ENCODE assay signal across 31 cellular contexts in genomic region chr9:114312513-114312875, GRCh38. TPM values are rescaled to one million over a fixed set of nuclear protein-coding genes. Genes with fewer than 3 reads are reported as not detected.
DNase-seq lines count a peak whose midpoint lies in the region; ATAC-seq and TF ChIP-seq lines count a peak whose summit lies in the region.
"Had no signal": no experiment of that assay in that cellular context is flagged by ENCODE, and none has a peak within 500 bp of the region (broad histone marks: within the 10 kb centered on the region; RNA-seq: fewer than 3 reads in every experiment).

No MANE protein-coding gene starts in this region.

- 69 to 84% methylated on average over 8 of the region's 8 CpGs for WGBS in body of pancreas, 2 donors

- no peak for TF ChIP-seq CTCF in body of pancreas (IDR thresholded peaks at IDR 0.05)
- no peak for TF ChIP-seq CTCF in neural crest cell (conservative IDR thresholded peaks at IDR 0.05)
- TF ChIP-seq CTCF in BE2C (IDR thresholded peaks at IDR 0.05; ENCODE audit: low read depth, low read length), result no peak

- no peak overlapping the region for H3K27ac Mint-ChIP-seq in activated T-cell treated with anti-CD3 and anti-CD28 coated beads, Interleukin-2, amount 50 U/mL, for 24 hours
- peak overlapping the region; percentile 8 for H3K27ac Mint-ChIP-seq in neural crest cell (ENCODE audit: unreplicated experiment)
- H3K27ac Mint-ChIP-seq: activated CD4-positive, alpha-beta T cell treated with anti-CD3 and anti-CD28 coated beads, Interleukin-2, amount 10 ng/mL, durations not matched to agents 24 days and 14 days; activated naive CD8-positive, alpha-beta T cell; CD4-positive, alpha-beta T cell; effector memory CD8-positive, alpha-beta T cell; progenitor cell of endocrine pancreas had no signal

- DNase-seq in activated T-cell treated with anti-CD3 and anti-CD28 coated beads, Interleukin-2, amount 50 U/mL, for 24 hours, result peak; percentile 3
- DNase-seq in activated T-cell treated with anti-CD3 and anti-CD28 coated beads, Interleukin-2, amount 50 U/mL, for 1 hour, result no peak
- DNase-seq in body of pancreas, result peak in 3 of 4 donors; percentile 1 to 3 (median 3)
- no peak for DNase-seq in neural crest cell (ENCODE audit: low read depth, low spot score)
- DNase-seq in ureter (ENCODE audit: low spot score), result peak; percentile 30
- DNase-seq in stimulated activated naive CD8-positive, alpha-beta T cell treated with anti-CD3 and anti-CD28 coated beads, Interleukin-15, Interleukin-2, amounts not matched to agents 100 U/mL and 50 U/mL, for 24 hours, result no peak
- DNase-seq in BE2C, result no peak
- DNase-seq: activated CD4-positive, alpha-beta T cell treated with anti-CD3 and anti-CD28 coated beads, Interleukin-2, amount 10 ng/mL, durations not matched to agents 24 days and 14 days; anterior cingulate cortex; CD4-positive, alpha-beta T cell; cortex of kidney; effector memory CD8-positive, alpha-beta T cell; GF-D8; IMR-90; left ventricle myocardium superior; NCI-H1694; NCI-H446; NCI-H748 treated with DMSO at 0.1 percent for 48 hours; stimulated activated CD4-positive, alpha-beta T cell treated with anti-CD3 and anti-CD28 coated beads, Interleukin-4, amount 100 ng/mL, for 1 hour; SW 1271 had no signal

- ATAC-seq in body of pancreas, result no peak
- ATAC-seq in stimulated activated naive CD8-positive, alpha-beta T cell treated with anti-CD3 and anti-CD28 coated beads, Interleukin-15, Interleukin-2, amounts not matched to agents 100 U/mL and 50 U/mL, for 24 hours, result no peak
- no peak for ATAC-seq in GM21367 (IDR thresholded peaks at IDR 0.05; ENCODE audit: unreplicated experiment)
- ATAC-seq: effector memory CD8-positive, alpha-beta T cell; HCT116; left ventricle myocardium superior; right lobe of liver had no signal

- H3K27me3 ChIP-seq in body of pancreas (no peaks in the 10 kb centered on the region), BE2C (no peaks in the 10 kb centered on the region)
- H3K27me3 ChIP-seq: neutrophil, right lobe of liver, upper lobe of left lung had no signal

- no peaks in the 10 kb centered on the region for H3K9me3 ChIP-seq in body of pancreas
- H3K9me3 ChIP-seq in BE2C, result no peaks in the 10 kb centered on the region
- H3K9me3 ChIP-seq: neutrophil, right lobe of liver, upper lobe of left lung had no signal

- no peak for TF ChIP-seq POLR2A in body of pancreas (IDR thresholded peaks at IDR 0.05)

- H3K36me3 Mint-ChIP-seq in activated T-cell treated with anti-CD3 and anti-CD28 coated beads, Interleukin-2, amount 50 U/mL, for 24 hours (ENCODE audit: low read depth), result no peaks in the 10 kb centered on the region
- no peaks in the 10 kb centered on the region for H3K36me3 Mint-ChIP-seq in neural crest cell (ENCODE audit: low read depth)
- H3K36me3 Mint-ChIP-seq: activated naive CD8-positive, alpha-beta T cell had no signal

- no peak overlapping the region for H3K4me3 ChIP-seq in body of pancreas
- no peak overlapping the region for H3K4me3 ChIP-seq in BE2C (ENCODE audit: low read depth, low read length)
- H3K4me3 ChIP-seq: right lobe of liver, upper lobe of left lung had no signal

- H3K4me1 ChIP-seq in body of pancreas, result peaks cover 12% of the 10 kb centered on the region
- H3K4me1 ChIP-seq in BE2C, result no peaks in the 10 kb centered on the region

- H3K27ac ChIP-seq in body of pancreas, result no peak overlapping the region
- H3K27ac ChIP-seq: neutrophil, upper lobe of left lung, VCaP had no signal

- no peaks in the 10 kb centered on the region for H3K9me3 Mint-ChIP-seq in activated T-cell treated with anti-CD3 and anti-CD28 coated beads, Interleukin-2, amount 50 U/mL, for 24 hours
- no peaks in the 10 kb centered on the region for H3K9me3 Mint-ChIP-seq in neural crest cell
- H3K9me3 Mint-ChIP-seq: activated CD4-positive, alpha-beta T cell treated with anti-CD3 and anti-CD28 coated beads, Interleukin-2, amount 10 ng/mL, durations not matched to agents 24 days and 14 days; CD4-positive, alpha-beta T cell; effector memory CD8-positive, alpha-beta T cell had no signal

- no peak overlapping the region for H3K4me3 Mint-ChIP-seq in activated T-cell treated with anti-CD3 and anti-CD28 coated beads, Interleukin-2, amount 50 U/mL, for 24 hours
- H3K4me3 Mint-ChIP-seq in neural crest cell, result no peak overlapping the region
- H3K4me3 Mint-ChIP-seq: activated CD4-positive, alpha-beta T cell treated with anti-CD3 and anti-CD28 coated beads, Interleukin-2, amount 10 ng/mL, durations not matched to agents 24 days and 14 days; activated naive CD8-positive, alpha-beta T cell; CD4-positive, alpha-beta T cell; effector memory CD8-positive, alpha-beta T cell had no signal

- H3K36me3 ChIP-seq in body of pancreas (replicated peaks in 1 of 2; ENCODE audit: insufficient read depth in 1 of 2, low read depth in 2 of 2) (no peaks in the 10 kb centered on the region), BE2C (no peaks in the 10 kb centered on the region)
- H3K36me3 ChIP-seq: neutrophil, right lobe of liver, upper lobe of left lung had no signal

- no peaks in the 10 kb centered on the region for H3K4me1 Mint-ChIP-seq in activated T-cell treated with anti-CD3 and anti-CD28 coated beads, Interleukin-2, amount 50 U/mL, for 24 hours (ENCODE audit: low read depth)
- H3K4me1 Mint-ChIP-seq in neural crest cell, result no peaks in the 10 kb centered on the region
- H3K4me1 Mint-ChIP-seq: activated CD4-positive, alpha-beta T cell treated with anti-CD3 and anti-CD28 coated beads, Interleukin-2, amount 10 ng/mL, durations not matched to agents 24 days and 14 days had no signal

- intact Hi-C loops in body of pancreas (cut with DNase I), result no loop called here

- H3K27me3 Mint-ChIP-seq in activated T-cell treated with anti-CD3 and anti-CD28 coated beads, Interleukin-2, amount 50 U/mL, for 24 hours, result no peaks in the 10 kb centered on the region
- no peaks in the 10 kb centered on the region for H3K27me3 Mint-ChIP-seq in neural crest cell (ENCODE audit: low read depth)
- H3K27me3 Mint-ChIP-seq: activated CD4-positive, alpha-beta T cell treated with anti-CD3 and anti-CD28 coated beads, Interleukin-2, amount 10 ng/mL, durations not matched to agents 24 days and 14 days; activated naive CD8-positive, alpha-beta T cell; CD4-positive, alpha-beta T cell; effector memory CD8-positive, alpha-beta T cell; progenitor cell of endocrine pancreas had no signal

RNA-seq across cellular contexts. Expression of gene ORM1, which starts 10.4 kb away (rescaled TPM):
- 10 to 100 TPM in 1 of 2 donors, not detected in 1; 43.8 TPM for total RNA-seq in body of pancreas
- total RNA-seq in neural crest cell, result not detected in 2 replicates
- total RNA-seq in ureter, result 3.3 TPM
- not detected for polyA plus RNA-seq in BE2C (2012; ENCODE audit: insufficient read depth, insufficient read length, low read depth)
- total RNA-seq: activated CD4-positive, alpha-beta T cell treated with anti-CD3 and anti-CD28 coated beads, Interleukin-2, amount 10 ng/mL, durations not matched to agents 24 days and 14 days; bronchial epithelial cell; CD4-positive, alpha-beta T cell; left ventricle myocardium superior; LHCN-M2; myocyte had no signal
- polyA plus RNA-seq: IMR-90 had no signal

RNA-seq across cellular contexts. Expression of gene ORM2, which starts 17.2 kb away (rescaled TPM):
- total RNA-seq in body of pancreas (not detected), neural crest cell (not detected in 2 replicates), ureter (not detected)
- not detected for polyA plus RNA-seq in BE2C (2012; ENCODE audit: insufficient read depth, insufficient read length, low read depth)
- total RNA-seq: activated CD4-positive, alpha-beta T cell treated with anti-CD3 and anti-CD28 coated beads, Interleukin-2, amount 10 ng/mL, durations not matched to agents 24 days and 14 days; bronchial epithelial cell; CD4-positive, alpha-beta T cell; IMR-90; left ventricle myocardium superior; LHCN-M2; myocyte had no signal
- polyA plus RNA-seq: IMR-90 had no signal

Comparison
In these comparisons a context has a peak if more than half of its experiments do, and no peak if none do; other contexts are left out.
1. DNase-seq: peak in activated T-cell treated with anti-CD3 and anti-CD28 coated beads, Interleukin-2, amount 50 U/mL, for 24 hours (single experiment), body of pancreas (3 of 4) and ureter (single experiment); none in activated T-cell treated with anti-CD3 and anti-CD28 coated beads, Interleukin-2, amount 50 U/mL, for 1 hour (single experiment), neural crest cell (single experiment), stimulated activated naive CD8-positive, alpha-beta T cell treated with anti-CD3 and anti-CD28 coated beads, Interleukin-15, Interleukin-2, amounts not matched to agents 100 U/mL and 50 U/mL, for 24 hours (single experiment) and BE2C (single experiment).